ENCODE assay signal across 24 cellular contexts in the genomic region with DNA sequence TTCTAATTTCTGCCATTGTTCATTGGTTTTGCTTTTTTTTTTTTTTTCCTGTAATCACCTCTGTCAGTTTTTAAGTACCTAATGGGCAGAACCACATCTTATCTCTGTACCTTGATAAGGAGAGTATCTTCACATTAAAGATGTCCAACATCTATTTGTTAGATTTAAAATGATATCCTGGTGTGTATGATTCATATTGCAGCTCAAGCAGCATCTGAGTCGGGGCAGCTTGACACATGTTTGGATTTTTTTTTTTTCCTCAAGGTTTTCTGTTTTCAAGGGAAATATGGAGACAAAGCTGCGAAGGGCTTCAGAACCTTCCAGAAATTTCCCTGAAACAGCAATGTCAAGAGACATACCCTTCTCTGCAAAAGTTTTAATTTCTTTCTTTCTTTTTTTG.
A peak's percentile ranks its signal among the peaks of the same experiment; 100 is the strongest.
DNase-seq lines count a peak whose midpoint lies in the region; ATAC-seq, FAIRE-seq and TF ChIP-seq lines count a peak whose summit lies in the region.
"Had no signal": no experiment of that assay in that cellular context is flagged by ENCODE, and none has a peak within 500 bp of the region (broad histone marks: within the 10 kb centered on the region; RNA-seq: fewer than 3 reads in every experiment).

No MANE protein-coding gene starts in this region.

- H3K4me1 Mint-ChIP-seq in CD14-positive monocyte (peaks cover 16% of the 10 kb centered on the region), astrocyte (ENCODE audit: low read depth, unreplicated experiment) (peaks cover 19% of the 10 kb centered on the region)

- H3K4me1 ChIP-seq in GM23248 (ENCODE audit: insufficient read depth): peaks cover 57% of the 10 kb centered on the region
- H3K4me1 ChIP-seq in astrocyte (ENCODE audit: insufficient read depth, low read length): peaks cover 35% of the 10 kb centered on the region
- H3K4me1 ChIP-seq in effector memory CD4-positive, alpha-beta T cell (ENCODE audit: control insufficient read depth, insufficient read depth, low read length, poor library complexity, severe bottlenecking): no peaks in the 10 kb centered on the region
- H3K4me1 ChIP-seq: uterus had no signal

- in situ Hi-C loops in GM23248 (cut with MboI): no loop called here

- DNase-seq in CD14-positive monocyte (ENCODE audit: low spot score): no peak
- peak; percentile 64 for DNase-seq in GM23248
- no peak for DNase-seq in astrocyte (ENCODE audit: low read depth)
- peak; percentile 25 for DNase-seq in fibroblast of pulmonary artery (ENCODE audit: low read depth)
- no peak for DNase-seq in effector memory CD4-positive, alpha-beta T cell
- DNase-seq in DMS53 (lab: John Stamatoyannopoulos, UW): no peak
- DNase-seq: activated CD4-positive, alpha-beta T cell treated with anti-CD3 and anti-CD28 coated beads for 4 hours; activated effector memory CD4-positive, alpha-beta T cell treated with Interleukin-2 at 50 U/mL for 16 hours; brain microvascular endothelial cell; effector CD4-positive, alpha-beta T cell; left lung; NCI-H1417 treated with DMSO at 0.1 percent for 48 hours; NCI-H2107; NCI-H82; stimulated activated CD4-positive, alpha-beta T cell treated with anti-CD3 and anti-CD28 coated beads, Interleukin-4, amount 100 ng/mL, for 4 hours; stimulated activated naive CD8-positive, alpha-beta T cell treated with anti-CD3 and anti-CD28 coated beads, Interleukin-15, Interleukin-2, amounts not matched to agents 100 U/mL and 50 U/mL, for 24 hours; T-helper 17 cell had no signal

- H3K9me2 ChIP-seq in GM23248 (ENCODE audit: insufficient read depth): no peaks in the 10 kb centered on the region

- no peaks in the 10 kb centered on the region for H3K27me3 ChIP-seq in GM23248 (replicated peaks; ENCODE audit: insufficient read depth)
- H3K27me3 ChIP-seq in astrocyte (ENCODE audit: insufficient read depth, low read length): no peaks in the 10 kb centered on the region
- no peaks in the 10 kb centered on the region for H3K27me3 ChIP-seq in effector memory CD4-positive, alpha-beta T cell (replicated peaks; ENCODE audit: control insufficient read depth, insufficient read depth, low read length, poor library complexity, severe bottlenecking)
- H3K27me3 ChIP-seq: brain microvascular endothelial cell, left lung, uterus had no signal

- intact Hi-C loops in CD14-positive monocyte (cut with micrococcal nuclease): no loop called here

- H2AFZ ChIP-seq in GM23248 (no peak overlapping the region), astrocyte (ENCODE audit: low read depth, low read length) (no peak overlapping the region)

- H3F3A ChIP-seq in GM23248 (ENCODE audit: insufficient read depth): peaks cover 54% of the 10 kb centered on the region

- WGBS in GM23248 (ENCODE audit: low coverage in 1 of 2, low lambda C conversion rate in 2 of 2, missing lambda C conversion rate in 2 of 2), 2 experiments: 48 to 52% methylated on average over 2 of the region's 2 CpGs

- H3K36me3 Mint-ChIP-seq in CD14-positive monocyte (peaks cover 67 to 84% of the 10 kb centered on the region in 2 donors), astrocyte (ENCODE audit: low read depth, unreplicated experiment) (peaks cover 1% of the 10 kb centered on the region)

- no peak overlapping the region for H3K9ac ChIP-seq in GM23248
- no peak overlapping the region for H3K9ac ChIP-seq in astrocyte (ENCODE audit: low read length)

- H3K4me2 ChIP-seq in GM23248 (ENCODE audit: unreplicated experiment): peak overlapping the region; percentile 11
- peak overlapping the region; percentile 42 for H3K4me2 ChIP-seq in astrocyte (ENCODE audit: low read length)

- H3K27ac Mint-ChIP-seq in CD14-positive monocyte: peak overlapping the region in 5 of 7 donors; percentile 22 to 80 (median 55)
- H3K27ac Mint-ChIP-seq in astrocyte (ENCODE audit: unreplicated experiment): no peak overlapping the region
- H3K27ac Mint-ChIP-seq: progenitor cell of endocrine pancreas, T-helper 17 cell had no signal

- ATAC-seq in HG03460 (IDR thresholded peaks at IDR 0.05; ENCODE audit: unreplicated experiment): no peak
- ATAC-seq: left lung, sciatic nerve, T-helper 17 cell had no signal

- H3K9me3 Mint-ChIP-seq in CD14-positive monocyte: no peaks in the 10 kb centered on the region
- H3K9me3 Mint-ChIP-seq in astrocyte (ENCODE audit: unreplicated experiment): no peaks in the 10 kb centered on the region

- H3K27ac ChIP-seq in GM23248: peak overlapping the region; percentile 95
- H3K27ac ChIP-seq in astrocyte (ENCODE audit: low read depth, low read length): peak overlapping the region; percentile 20
- no peak overlapping the region for H3K27ac ChIP-seq in effector memory CD4-positive, alpha-beta T cell (ENCODE audit: insufficient read depth, low read length, poor library complexity, severe bottlenecking)
- H3K27ac ChIP-seq: brain microvascular endothelial cell, SK-N-MC, uterus had no signal

- H3K27me3 Mint-ChIP-seq in CD14-positive monocyte (ENCODE audit: low read depth in 3 of 3): no peaks in the 10 kb centered on the region
- peaks cover 2% of the 10 kb centered on the region for H3K27me3 Mint-ChIP-seq in astrocyte (ENCODE audit: low read depth, unreplicated experiment)
- H3K27me3 Mint-ChIP-seq: CD4-positive, CD25-positive, alpha-beta regulatory T cell; T-helper 17 cell had no signal

- no peaks in the 10 kb centered on the region for H3K36me3 ChIP-seq in GM23248 (ENCODE audit: low read depth)
- H3K36me3 ChIP-seq in astrocyte (ENCODE audit: insufficient read depth, low read length): no peaks in the 10 kb centered on the region
- peaks cover 32% of the 10 kb centered on the region for H3K36me3 ChIP-seq in effector memory CD4-positive, alpha-beta T cell (ENCODE audit: control insufficient read depth, insufficient read depth, low read length)
- H3K36me3 ChIP-seq: brain microvascular endothelial cell, uterus had no signal

- FAIRE-seq in astrocyte (lab: Jason Lieb, UNC): no peak
- FAIRE-seq: D721Med had no signal

- H3K9me3 ChIP-seq in GM23248 (ENCODE audit: low read depth) (no peaks in the 10 kb centered on the region), astrocyte (ENCODE audit: insufficient read depth, low read depth, low read length) (no peaks in the 10 kb centered on the region)
- H3K9me3 ChIP-seq in effector memory CD4-positive, alpha-beta T cell (ENCODE audit: control insufficient read depth, low read length): no peaks in the 10 kb centered on the region
- H3K9me3 ChIP-seq: left lung, uterus had no signal

- no peaks in the 10 kb centered on the region for H3K79me2 ChIP-seq in GM23248 (ENCODE audit: insufficient read depth)
- no peaks in the 10 kb centered on the region for H3K79me2 ChIP-seq in astrocyte (ENCODE audit: insufficient read depth, low read length)

- H3K4me3 ChIP-seq in GM23248 (no peak overlapping the region), astrocyte (ENCODE audit: insufficient read depth, low read depth, low read length) (no peak overlapping the region), fibroblast of pulmonary artery (replicated peaks; ENCODE audit: low read depth, low read length) (no peak overlapping the region)
- no peak overlapping the region for H3K4me3 ChIP-seq in effector memory CD4-positive, alpha-beta T cell (ENCODE audit: insufficient read depth, low read depth, low read length, poor library complexity, severe bottlenecking)
- H3K4me3 ChIP-seq: left lung, SK-N-MC, uterus had no signal

- H3K4me3 Mint-ChIP-seq in CD14-positive monocyte (no peak overlapping the region), astrocyte (ENCODE audit: unreplicated experiment) (no peak overlapping the region)
- H3K4me3 Mint-ChIP-seq: CD4-positive, CD25-positive, alpha-beta regulatory T cell; T-helper 17 cell had no signal

- no peaks in the 10 kb centered on the region for H4K20me1 ChIP-seq in GM23248 (ENCODE audit: insufficient read depth)
- no peaks in the 10 kb centered on the region for H4K20me1 ChIP-seq in astrocyte (ENCODE audit: insufficient read depth, low read length)

- no peak for TF ChIP-seq CTCF in CD14-positive monocyte (IDR thresholded peaks at IDR 0.05)
- no peak for TF ChIP-seq CTCF in astrocyte (IDR thresholded peaks at IDR 0.05; ENCODE audit: insufficient read depth, low read depth, low read length)
- no peak for TF ChIP-seq CTCF in fibroblast of pulmonary artery (IDR thresholded peaks at IDR 0.05; ENCODE audit: low read length, missing control alignments)

Comparison
In these comparisons a context has a peak if more than half of its experiments do, and no peak if none do; other contexts are left out.
1. DNase-seq: peak in GM23248 (single experiment) and fibroblast of pulmonary artery (single experiment); none in CD14-positive monocyte (single experiment), astrocyte (single experiment), effector memory CD4-positive, alpha-beta T cell (0 of 3) and DMS53 (single experiment).